In the genomic region with DNA sequence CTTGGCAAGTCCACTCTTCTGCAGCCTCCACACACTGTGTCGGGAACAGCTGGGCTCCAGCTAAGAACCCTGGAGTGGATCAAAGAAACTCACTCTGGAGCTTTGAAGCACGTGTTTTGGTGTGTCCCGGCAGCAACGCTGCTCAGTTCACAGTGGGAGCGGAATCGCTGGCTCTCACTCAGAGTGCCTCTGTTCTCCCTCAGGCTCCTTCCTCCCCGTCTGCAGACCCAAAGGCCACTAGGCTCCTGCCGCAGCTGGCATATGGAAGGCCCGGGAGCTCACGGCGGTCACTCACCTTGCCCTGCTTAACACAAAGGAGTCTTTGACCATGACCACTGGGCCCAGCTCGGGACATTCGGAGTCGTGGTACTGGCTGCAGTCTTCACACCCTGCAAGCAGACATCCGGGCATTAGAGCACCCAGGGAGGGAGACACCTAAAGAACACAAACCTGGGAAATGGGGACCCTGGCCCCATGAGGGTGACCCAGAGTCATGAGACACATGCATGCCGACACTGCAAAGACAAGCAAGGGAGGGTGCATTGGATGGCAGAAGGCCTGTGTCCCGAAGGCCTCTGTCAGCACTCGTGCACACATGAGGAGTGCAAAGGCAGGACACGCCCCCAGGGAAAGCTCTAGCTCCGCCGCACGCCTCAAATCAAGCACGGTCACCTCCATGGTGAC, we compare ENCODE assay signal across 18 cellular contexts. TPM values are rescaled to one million over a fixed set of nuclear protein-coding genes. Genes with fewer than 3 reads are reported as not detected.
DNase-seq lines count a peak whose midpoint lies in the region; ATAC-seq, FAIRE-seq and TF ChIP-seq lines count a peak whose summit lies in the region.
"Had no signal": no experiment of that assay in that cellular context is flagged by ENCODE, and none has a peak within 500 bp of the region (broad histone marks: within the 10 kb centered on the region; RNA-seq: fewer than 3 reads in every experiment).

No MANE protein-coding gene starts in this region.

- CTCF ChIA-PET in IMR-90 (lab: Yijun Ruan, JAX): no interaction called here

- 93% methylated on average over 20 of the region's 23 CpGs; no CpG with 5 or more reads in 1 of the 2 experiments for WGBS in IMR-90 (ENCODE audit: extremely low coverage in 2 of 2, insufficient read length in 1 of 2), 2 experiments
- WGBS in neuronal stem cell (ENCODE audit: extremely low coverage in 2 of 2, insufficient read length in 2 of 2, insufficient replicate concordance in 1 of 2), 2 donors: no CpG with 5 or more reads among the region's 23 CpGs
- WGBS in esophagus squamous epithelium, 2 donors: 96 to 97% methylated on average over 9 to 20 of the region's 23 CpGs

- H4K8ac ChIP-seq in IMR-90 (ENCODE audit: low read depth in 2 of 2, low read length in 2 of 2) (no peak overlapping the region), neuronal stem cell (ENCODE audit: low read depth, low read length) (no peak overlapping the region)

- H2BK15ac ChIP-seq in IMR-90 (ENCODE audit: low read depth, low read length): no peak overlapping the region
- H2BK15ac ChIP-seq in neuronal stem cell (ENCODE audit: low read length): no peak overlapping the region

- H3K36me3 ChIP-seq in IMR-90 (ENCODE audit: control insufficient read depth, insufficient read depth, low read length): peaks cover 20% of the 10 kb centered on the region
- H3K36me3 ChIP-seq in bronchial epithelial cell (ENCODE audit: control insufficient read depth, insufficient read depth, low read length): peaks cover 10% of the 10 kb centered on the region
- H3K36me3 ChIP-seq in neuronal stem cell (replicated peaks in 1 of 2; ENCODE audit: control insufficient read depth in 2 of 2, insufficient read depth in 2 of 2, low read length in 2 of 2): peaks cover 15 to 33% of the 10 kb centered on the region in 2 donors
- peaks cover 23% of the 10 kb centered on the region for H3K36me3 ChIP-seq in upper lobe of right lung
- peaks cover 5 to 55% (median 9%) of the 10 kb centered on the region in 3 donors for H3K36me3 ChIP-seq in esophagus squamous epithelium

- no peak overlapping the region for H2BK20ac ChIP-seq in IMR-90 (ENCODE audit: low read depth, low read length)

- H4K20me1 ChIP-seq in IMR-90 (ENCODE audit: insufficient read depth, low read length): no peaks in the 10 kb centered on the region

- TF ChIP-seq POLR2A in IMR-90 (IDR thresholded peaks at IDR 0.05; ENCODE audit: low read depth, low read length) (no peak), esophagus squamous epithelium (IDR thresholded peaks at IDR 0.05) (no peak)

- H2AFZ ChIP-seq in IMR-90 (replicated peaks; ENCODE audit: low read length, poor library complexity) (no peak overlapping the region), neuronal stem cell (ENCODE audit: low read length) (no peak overlapping the region)
- H2AFZ ChIP-seq: GM23248 had no signal

- no peak overlapping the region for H3K56ac ChIP-seq in IMR-90 (ENCODE audit: extremely low read depth, insufficient read depth, low read length)

- TF ChIP-seq CTCF in IMR-90 (conservative IDR thresholded peaks at IDR 0.05; ENCODE audit: low read depth, low read length) (no peak), bronchial epithelial cell (IDR thresholded peaks at IDR 0.05; ENCODE audit: insufficient read depth, low read length, severe bottlenecking) (no peak), upper lobe of right lung (IDR thresholded peaks at IDR 0.05) (no peak), esophagus squamous epithelium (IDR thresholded peaks at IDR 0.05) (no peak)

- H3K79me1 ChIP-seq in IMR-90 (ENCODE audit: low read depth in 1 of 2, low read length in 2 of 2) (peaks cover 3 to 23% of the 10 kb centered on the region in 2 experiments; a peak in 2 of 4 replicates), neuronal stem cell (ENCODE audit: low read depth, low read length) (peaks cover 2% of the 10 kb centered on the region)

- H2BK5ac ChIP-seq in IMR-90 (ENCODE audit: low read depth, low read length, poor library complexity, severe bottlenecking) (no peak overlapping the region), neuronal stem cell (ENCODE audit: low read length) (no peak overlapping the region)

- no peak for TF ChIP-seq RAD21 in IMR-90 (IDR thresholded peaks at IDR 0.05; ENCODE audit: low read length)

- H3K14ac ChIP-seq in IMR-90 (replicated peaks; ENCODE audit: low read depth, low read length) (no peak overlapping the region), neuronal stem cell (ENCODE audit: low read length) (no peak overlapping the region)

- H3K27me3 ChIP-seq in IMR-90 (ENCODE audit: control insufficient read depth, insufficient read depth, low read length) (no peaks in the 10 kb centered on the region), bronchial epithelial cell (ENCODE audit: control insufficient read depth, insufficient read depth, low read length) (no peaks in the 10 kb centered on the region), neuronal stem cell (ENCODE audit: control insufficient read depth in 3 of 3, insufficient read depth in 3 of 3, low read depth in 1 of 3, low read length in 3 of 3) (no peaks in the 10 kb centered on the region), upper lobe of right lung (no peaks in the 10 kb centered on the region), esophagus squamous epithelium (no peaks in the 10 kb centered on the region)

- H3K9me1 ChIP-seq in IMR-90 (ENCODE audit: insufficient read depth, low read length): peaks cover 7% of the 10 kb centered on the region

- in situ Hi-C loops in IMR-90 (cut with MboI; ENCODE audit: low sequenced_read_pairs): no loop called here

- H3K4me1 ChIP-seq in IMR-90 (ENCODE audit: control insufficient read depth, insufficient read depth, low read length) (peaks cover 2% of the 10 kb centered on the region; the same call in 1 of the 2 replicates), neuronal stem cell (ENCODE audit: control insufficient read depth in 2 of 2, insufficient read depth in 1 of 2, low read depth in 1 of 2, low read length in 2 of 2) (no peaks in the 10 kb centered on the region), upper lobe of right lung (no peaks in the 10 kb centered on the region), esophagus squamous epithelium (peaks cover 0 to 4% (median 2%) of the 10 kb centered on the region in 3 donors)

- H3K27ac ChIP-seq in IMR-90 (ENCODE audit: insufficient read depth, low read length): no peak overlapping the region
- no peak overlapping the region for H3K27ac ChIP-seq in neuronal stem cell (replicated peaks; ENCODE audit: low read length)
- H3K27ac ChIP-seq in upper lobe of right lung: no peak overlapping the region
- no peak overlapping the region for H3K27ac ChIP-seq in esophagus squamous epithelium
- H3K27ac ChIP-seq: GM23248 had no signal

- H2BK120ac ChIP-seq in IMR-90 (ENCODE audit: low read depth, low read length) (no peak overlapping the region), neuronal stem cell (ENCODE audit: low read depth, low read length) (no peak overlapping the region)

- BruUV-seq in IMR-90 (replicated peaks; lab: Mats Ljungman, UMichigan): no TSS peak

- no peak overlapping the region for H3K4ac ChIP-seq in IMR-90 (ENCODE audit: low read depth, low read length)
- no peak overlapping the region for H3K4ac ChIP-seq in neuronal stem cell (ENCODE audit: low read length)

- H2AK9ac ChIP-seq in IMR-90 (replicated peaks; ENCODE audit: low read depth, low read length, poor library complexity): peak overlapping the region; percentile 48

- peak; percentile 55 for FAIRE-seq in bronchial epithelial cell (lab: Jason Lieb, UNC)
- FAIRE-seq: G401.6, GM12892, H1 had no signal

- H3K18ac ChIP-seq in IMR-90 (ENCODE audit: low read depth, low read length) (no peak overlapping the region), neuronal stem cell (ENCODE audit: low read length) (peak overlapping the region; percentile 19)

- DNase-seq in IMR-90 (no peak), bronchial epithelial cell (ENCODE audit: low read depth) (no peak), neuronal stem cell (ENCODE audit: low spot score) (no peak), upper lobe of right lung (peak; percentile 48), esophagus squamous epithelium (lab: John Stamatoyannopoulos, UW) (no peak)
- DNase-seq: C1 segment of cervical spinal cord; Calu3; CD4-positive, alpha-beta memory T cell; COR-L47; DMS153; DND-41; GM23248; H7; HCEC 1CT had no signal

- H3K9me3 ChIP-seq in IMR-90 (ENCODE audit: control insufficient read depth, insufficient read depth, low read length) (no peaks in the 10 kb centered on the region), neuronal stem cell (replicated peaks in 1 of 2; ENCODE audit: control insufficient read depth in 2 of 2, insufficient read depth in 1 of 2, low read depth in 1 of 2, low read length in 2 of 2) (no peaks in the 10 kb centered on the region), upper lobe of right lung (no peaks in the 10 kb centered on the region), esophagus squamous epithelium (no peaks in the 10 kb centered on the region)

- H3K4me3 ChIP-seq in IMR-90 (ENCODE audit: insufficient read depth, low read depth, low read length) (no peak overlapping the region), bronchial epithelial cell (ENCODE audit: low read depth, low read length) (no peak overlapping the region), neuronal stem cell (ENCODE audit: low read length in 2 of 2) (no peak overlapping the region), upper lobe of right lung (no peak overlapping the region), esophagus squamous epithelium (no peak overlapping the region)
- H3K4me3 ChIP-seq: GM23248 had no signal

- H3K4me2 ChIP-seq in IMR-90 (ENCODE audit: low read depth, low read length) (no peak overlapping the region), neuronal stem cell (ENCODE audit: insufficient read depth, low read length, poor library complexity, severe bottlenecking) (no peak overlapping the region)

- POLR2A ChIA-PET in IMR-90 (lab: Charles Lee; ENCODE audit: unreplicated experiment): no interaction called here

- H3K9ac ChIP-seq in IMR-90 (ENCODE audit: low read depth, low read length) (no peak overlapping the region), neuronal stem cell (ENCODE audit: low read depth, low read length, poor library complexity) (no peak overlapping the region)
- H3K9ac ChIP-seq: GM23248 had no signal

- H3K23ac ChIP-seq in IMR-90 (ENCODE audit: low read depth, low read length): no peak overlapping the region
- no peak overlapping the region for H3K23ac ChIP-seq in neuronal stem cell (ENCODE audit: low read depth, low read length, poor library complexity)

- H2BK12ac ChIP-seq in neuronal stem cell (ENCODE audit: low read length): no peak overlapping the region

- H2AK5ac ChIP-seq in IMR-90 (ENCODE audit: low read depth, low read length) (no peak overlapping the region), neuronal stem cell (ENCODE audit: low read depth, low read length) (no peak overlapping the region)

- intact Hi-C loops in IMR-90 (cut with micrococcal nuclease) (no loop called here), upper lobe of right lung (cut with DNase I) (no loop called here), esophagus squamous epithelium (cut with DNase I) (no loop called here)

- H4K91ac ChIP-seq in IMR-90 (ENCODE audit: insufficient read depth, low read depth, low read length): no peak overlapping the region
- no peak overlapping the region for H4K91ac ChIP-seq in neuronal stem cell (ENCODE audit: low read depth, low read length, poor library complexity)

- dilution Hi-C loops in IMR-90 (cut with HindIII; ENCODE audit: low sequenced_read_pairs, unreplicated experiment): no loop called here

- H4K5ac ChIP-seq in IMR-90 (ENCODE audit: low read depth, low read length): no peak overlapping the region

- ATAC-seq in IMR-90 (ENCODE audit: low read depth) (no peak), upper lobe of right lung (no peak), HG02759 (IDR thresholded peaks at IDR 0.05; ENCODE audit: unreplicated experiment) (no peak)

RNA-seq across cellular contexts. Expression of a gene that starts 19.7 kb away (rescaled TPM):
- 5.6 and 8.8 TPM in 2 replicates for total RNA-seq in IMR-90 (2012; rRNA removed)
- polyA plus RNA-seq in IMR-90 (2012; rRNA removed): 7.3 and 7.6 TPM in 2 replicates
- polyA plus RNA-seq in IMR-90 (2012; cell fraction: cytosol; rRNA removed): 2.5 and 3.2 TPM in 2 replicates
- polyA plus RNA-seq in IMR-90 (2012; cell fraction: nucleus; rRNA removed; ENCODE audit: low replicate concordance): 32.6 and 43.8 TPM in 2 replicates
- 6.1 and 9.7 TPM in 2 replicates for total RNA-seq in bronchial epithelial cell
- polyA plus RNA-seq in neuronal stem cell (2013, experiment 1 of 2): 4.5 TPM
- 4.3 TPM for polyA plus RNA-seq in neuronal stem cell (2013, experiment 2 of 2)
- total RNA-seq in upper lobe of right lung: 7.4 TPM
- 1 to 10 TPM; 4.7 to 9.2 (median 5.4) TPM for total RNA-seq in esophagus squamous epithelium
